In the genomic region with DNA sequence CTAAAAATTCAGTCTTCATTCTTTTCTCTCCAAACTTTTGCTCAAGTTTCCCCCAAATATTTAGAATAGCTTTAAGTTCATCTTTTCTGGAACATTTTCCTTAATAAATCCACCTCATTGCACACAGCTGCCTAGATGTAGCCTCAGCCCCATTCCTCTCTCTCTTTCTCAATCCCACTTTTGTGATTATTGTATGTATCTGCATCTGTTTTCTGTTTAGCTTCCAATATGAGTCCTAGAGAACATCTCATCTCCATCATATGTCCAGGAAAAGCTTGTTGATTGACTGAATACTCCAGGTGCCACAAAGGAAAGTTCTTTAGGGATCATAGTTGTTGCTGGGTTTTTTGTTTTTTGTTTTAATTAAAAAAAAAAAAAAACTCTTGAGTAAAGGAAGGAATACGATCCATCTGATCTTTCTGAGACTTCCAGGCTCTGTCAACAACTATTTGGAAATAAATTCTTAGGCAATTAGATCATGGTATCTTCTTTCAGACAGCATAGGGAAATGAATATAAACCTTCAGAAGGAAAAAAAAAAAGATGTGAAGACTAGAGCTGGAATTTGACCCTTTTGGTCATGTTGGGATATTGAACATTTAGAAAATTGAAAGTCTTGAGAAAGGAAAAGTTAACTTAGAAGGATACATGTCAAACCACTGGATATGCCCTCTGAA, we compare ENCODE assay signal across 15 cellular contexts. TPM values are rescaled to one million over a fixed set of nuclear protein-coding genes. Genes with fewer than 3 reads are reported as not detected.
DNase-seq lines count a peak whose midpoint lies in the region; ATAC-seq and TF ChIP-seq lines count a peak whose summit lies in the region.
"Had no signal": no experiment of that assay in that cellular context is flagged by ENCODE, and none has a peak within 500 bp of the region (broad histone marks: within the 10 kb centered on the region; RNA-seq: fewer than 3 reads in every experiment).

No MANE protein-coding gene starts in this region.

- H3K27ac Mint-ChIP-seq in nephron, result peak overlapping the region; percentile 65 to 76 (median 75)
- H3K27ac Mint-ChIP-seq: naive thymus-derived CD8-positive, alpha-beta T cell; WTC11 had no signal

- no peak overlapping the region for H3K9ac ChIP-seq in colonic mucosa (ENCODE audit: low read depth in 2 of 2, low read length in 2 of 2)
- H3K9ac ChIP-seq: BLaER1 had no signal

- DNase-seq in AG09309 (ENCODE audit: low read depth), result peak; percentile 69
- peak; percentile 78 for DNase-seq in M059J (ENCODE audit: low read depth)
- no peak for DNase-seq in colonic mucosa
- DNase-seq in stimulated activated CD4-positive, alpha-beta T cell treated with anti-CD3 and anti-CD28 coated beads, Interleukin-2, amount 100 ng/mL, for 24 hours, result no peak
- DNase-seq in activated CD4-positive, alpha-beta T cell treated with anti-CD3 and anti-CD28 coated beads, Interleukin-2, amount 50 U/mL, for 4 hours, result no peak
- no peak for DNase-seq in stimulated activated CD4-positive, alpha-beta T cell treated with anti-CD3 and anti-CD28 coated beads, Interleukin-4, amount 100 ng/mL, for 1 hour
- DNase-seq: anterior cingulate cortex; naive thymus-derived CD8-positive, alpha-beta T cell; NCI-H748 treated with DMSO at 0.1 percent for 48 hours; spleen had no signal

- no peaks in the 10 kb centered on the region for H3K9me3 ChIP-seq in colonic mucosa

- H3K4me3 ChIP-seq in AG09309 (ENCODE audit: control insufficient read depth, low read depth, low read length), result no peak overlapping the region
- no peak overlapping the region for H3K4me3 ChIP-seq in colonic mucosa
- H3K4me3 ChIP-seq: BLaER1, spleen had no signal

- TF ChIP-seq CTCF in AG09309 (IDR thresholded peaks at IDR 0.05; ENCODE audit: control insufficient read depth, insufficient read depth, low read depth, low read length, missing control alignments), result no peak
- TF ChIP-seq CTCF in colonic mucosa (IDR thresholded peaks at IDR 0.05), result no peak
- no peak for TF ChIP-seq CTCF in nephron (IDR thresholded peaks at IDR 0.05; ENCODE audit: unreplicated experiment in 3 of 3)

- intact Hi-C loops in colonic mucosa (cut with DNase I), result no loop called here

- no peak for ATAC-seq in HG02852 (IDR thresholded peaks at IDR 0.05; ENCODE audit: unreplicated experiment)
- ATAC-seq: naive thymus-derived CD8-positive, alpha-beta T cell; WTC11 had no signal

- H3K4me1 ChIP-seq in colonic mucosa, result no peaks in the 10 kb centered on the region
- H3K4me1 ChIP-seq: BLaER1, spleen had no signal

- no peaks in the 10 kb centered on the region for H3K27me3 ChIP-seq in colonic mucosa
- H3K27me3 ChIP-seq: BLaER1 had no signal

- peaks cover 8% of the 10 kb centered on the region for H3K9me3 Mint-ChIP-seq in nephron

- H3K4me1 Mint-ChIP-seq in nephron, result peaks cover 55% of the 10 kb centered on the region
- H3K4me1 Mint-ChIP-seq: naive thymus-derived CD8-positive, alpha-beta T cell had no signal

- peaks cover 2% of the 10 kb centered on the region for H3K36me3 Mint-ChIP-seq in nephron (ENCODE audit: low read depth)

- no peaks in the 10 kb centered on the region for H3K27me3 Mint-ChIP-seq in nephron (ENCODE audit: low read depth)

- no peaks in the 10 kb centered on the region for H3K36me3 ChIP-seq in colonic mucosa
- H3K36me3 ChIP-seq: BLaER1, spleen had no signal

- H3K27ac ChIP-seq in colonic mucosa, result peak overlapping the region; percentile 9
- H3K27ac ChIP-seq: BLaER1, epithelial cell of prostate, spleen had no signal

- H3K4me3 Mint-ChIP-seq in nephron, result peak overlapping the region in 1 of 3 experiments; percentile 20
- H3K4me3 Mint-ChIP-seq: WTC11 had no signal

RNA-seq across cellular contexts. Expression of gene KIAA2012, which starts 42.5 kb away (rescaled TPM):
- total RNA-seq in M059J (2014; rRNA removed; shearing (Covaris generic)), result not detected in 2 replicates
- not detected for total RNA-seq in colonic mucosa
- total RNA-seq: naive thymus-derived CD8-positive, alpha-beta T cell; spleen; WTC11 had no signal

Comparison
In these comparisons a context has a peak if more than half of its experiments do, and no peak if none do; other contexts are left out.
1. DNase-seq: peak in AG09309 (single experiment) and M059J (single experiment); none in colonic mucosa (single experiment), stimulated activated CD4-positive, alpha-beta T cell treated with anti-CD3 and anti-CD28 coated beads, Interleukin-2, amount 100 ng/mL, for 24 hours (0 of 2), activated CD4-positive, alpha-beta T cell treated with anti-CD3 and anti-CD28 coated beads, Interleukin-2, amount 50 U/mL, for 4 hours (0 of 2) and stimulated activated CD4-positive, alpha-beta T cell treated with anti-CD3 and anti-CD28 coated beads, Interleukin-4, amount 100 ng/mL, for 1 hour (single experiment).